In the genomic region with DNA sequence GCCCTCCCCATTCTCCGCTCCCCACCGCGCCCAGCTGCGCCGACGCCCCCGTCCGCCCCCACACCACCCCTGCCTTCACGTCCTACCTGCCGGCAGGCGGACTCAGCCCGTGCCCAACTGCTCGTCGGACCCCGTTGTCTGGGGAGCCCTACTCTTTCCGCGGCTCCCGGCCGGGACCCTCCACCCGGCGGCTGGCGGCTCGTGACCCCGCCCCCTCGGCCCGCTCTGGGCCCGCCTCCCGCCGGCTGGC, we compare ENCODE assay signal across 8 cellular contexts. TPM values are rescaled to one million over a fixed set of nuclear protein-coding genes. Genes with fewer than 3 reads are reported as not detected.
DNase-seq lines count a peak whose midpoint lies in the region; ATAC-seq and TF ChIP-seq lines count a peak whose summit lies in the region.

A gene (minus strand): TSS at position 209 of the 250 bp plus-strand sequence. CDS start 9,899 bp downstream, outside the sequence.

- H3K36me3 ChIP-seq in mucosa of stomach (ENCODE audit: control insufficient read depth, insufficient read depth, low read length): no peaks in the 10 kb centered on the region

- H3K4me3 Mint-ChIP-seq in IgD-negative memory B cell (peak within 1 kb of the TSS; percentile 91 to 99 (median 95)), chondrocyte (ENCODE audit: unreplicated experiment) (peak within 1 kb of the TSS; percentile 92)

- DNase-seq in AG04449 (ENCODE audit: low read depth, low spot score): no peak
- DNase-seq in chondrocyte (ENCODE audit: low spot score): no peak
- DNase-seq in stimulated activated CD4-positive, alpha-beta T cell treated with anti-CD3 and anti-CD28 coated beads, Interleukin-4, amount 100 ng/mL, for 1 hour: no peak
- no peak for DNase-seq in DMS 273 treated with DMSO at 0.1 percent for 48 hours (lab: John Stamatoyannopoulos, UW)

- TF ChIP-seq CTCF in AG04449 (IDR thresholded peaks at IDR 0.05; ENCODE audit: insufficient read depth, low read length, missing control alignments) (no peak), chondrocyte (IDR thresholded peaks at IDR 0.05) (no peak)

- no peaks in the 10 kb centered on the region for H3K27me3 ChIP-seq in mucosa of stomach (ENCODE audit: control insufficient read depth, insufficient read depth, low read length)

- peak within 1 kb of the TSS; percentile 85 to 99 (median 96) for H3K27ac Mint-ChIP-seq in IgD-negative memory B cell
- H3K27ac Mint-ChIP-seq in chondrocyte (ENCODE audit: unreplicated experiment): peak within 1 kb of the TSS; percentile 95

- POLR2A ChIA-PET in AG04449 (lab: Yijun Ruan, JAX): no interaction called here

- H3K9me3 ChIP-seq in mucosa of stomach (ENCODE audit: control insufficient read depth, low read length): no peaks in the 10 kb centered on the region

- CTCF ChIA-PET in AG04449 (lab: Yijun Ruan, JAX): interaction anchor here (1.0 to 1.2 kb wide), 2 partner anchors 18 to 46 kb away, joined by 3 to 7 read pairs; no protein-coding TSS in a partner anchor

- no peak for ATAC-seq in GM18909 (IDR thresholded peaks at IDR 0.05; ENCODE audit: poor library complexity, unreplicated experiment)
- ATAC-seq in HG02571 (IDR thresholded peaks at IDR 0.05; ENCODE audit: unreplicated experiment): no peak

- H3K9ac ChIP-seq in mucosa of stomach (ENCODE audit: low read length): peak within 1 kb of the TSS; percentile 89

- H3K4me3 ChIP-seq in AG04449 (ENCODE audit: low read depth, low read length) (peak within 1 kb of the TSS; percentile 89), mucosa of stomach (ENCODE audit: low read length) (peak within 1 kb of the TSS; percentile 44)

- H3K27me3 Mint-ChIP-seq in IgD-negative memory B cell (peaks cover 2% of the 10 kb centered on the region), chondrocyte (ENCODE audit: low read depth) (no peaks in the 10 kb centered on the region)

- H3K9me3 Mint-ChIP-seq in IgD-negative memory B cell: no peaks in the 10 kb centered on the region
- no peaks in the 10 kb centered on the region for H3K9me3 Mint-ChIP-seq in chondrocyte (ENCODE audit: low read depth)

- H3K4me1 ChIP-seq in mucosa of stomach (ENCODE audit: control insufficient read depth, insufficient read depth, low read length): no peaks in the 10 kb centered on the region

- H3K36me3 Mint-ChIP-seq in IgD-negative memory B cell (no peaks in the 10 kb centered on the region), chondrocyte (ENCODE audit: low read depth) (peaks cover 9% of the 10 kb centered on the region)

- H3K4me1 Mint-ChIP-seq in IgD-negative memory B cell (peaks cover 5 to 16% (median 6%) of the 10 kb centered on the region in 3 donors), chondrocyte (ENCODE audit: low read depth) (peaks cover 61% of the 10 kb centered on the region)

RNA-seq across cellular contexts. Expression of the gene that starts here (rescaled TPM):
- 2.1 TPM for polyA plus RNA-seq in IgD-negative memory B cell
- total RNA-seq in chondrocyte: 15.3 to 17.1 TPM (median 15.4 TPM) in 3 replicates
